In genomic region chr21:21973806-21974205, GRCh38 we compare ENCODE assay signal across 28 cellular contexts.
A peak's percentile ranks its signal among the peaks of the same experiment; 100 is the strongest.
DNase-seq lines count a peak whose midpoint lies in the region; ATAC-seq and TF ChIP-seq lines count a peak whose summit lies in the region.
"Had no signal": no experiment of that assay in that cellular context is flagged by ENCODE, and none has a peak within 500 bp of the region (broad histone marks: within the 10 kb centered on the region; RNA-seq: fewer than 3 reads in every experiment).

No MANE protein-coding gene starts in this region.

- H3K27ac ChIP-seq in right lobe of liver, result no peak overlapping the region
- H3K27ac ChIP-seq: adrenal gland, BLaER1, body of pancreas, heart right ventricle, lower lobe of right lung, SJCRH30, stomach, tibial artery had no signal

- no peaks in the 10 kb centered on the region for H3K36me3 ChIP-seq in right lobe of liver
- H3K36me3 ChIP-seq: adrenal gland, BLaER1, heart right ventricle, lower lobe of right lung, SJCRH30, stomach, tibial artery had no signal

- TF ChIP-seq POLR2A in right lobe of liver (IDR thresholded peaks at IDR 0.05), result no peak

- in situ Hi-C loops in astrocyte of the spinal cord (cut with HindIII; ENCODE audit: low sequenced_read_pairs), result no loop called here

- intact Hi-C loops in right lobe of liver (cut with DNase I), result no loop called here

- no peaks in the 10 kb centered on the region for H3K9me3 ChIP-seq in right lobe of liver
- H3K9me3 ChIP-seq: adrenal gland, BLaER1, body of pancreas, lower lobe of right lung, SJCRH30, tibial artery had no signal

- H3K27me3 ChIP-seq in right lobe of liver, result no peaks in the 10 kb centered on the region
- H3K27me3 ChIP-seq: adrenal gland, BLaER1, body of pancreas, heart right ventricle, SJCRH30, stomach, tibial artery had no signal

- peak; percentile 16 for TF ChIP-seq CTCF in astrocyte of the spinal cord (IDR thresholded peaks at IDR 0.05; ENCODE audit: low read depth, low read length)
- no peak for TF ChIP-seq CTCF in right lobe of liver (IDR thresholded peaks at IDR 0.05)

- WGBS in right lobe of liver (ENCODE audit: insufficient coverage, low coverage, low lambda C conversion rate, missing lambda C conversion rate), result 65% methylated on average over 5 of the region's 5 CpGs

- no peak for ATAC-seq in right lobe of liver
- ATAC-seq in HG03354 (IDR thresholded peaks at IDR 0.05; ENCODE audit: poor library complexity, severe bottlenecking, unreplicated experiment), result no peak
- ATAC-seq: activated T-helper 17 cell treated with anti-CD3 and anti-CD28 coated beads, Interleukin-2, amount 50 U/mL, for 72 hours; body of pancreas; heart right ventricle; K562; lower lobe of right lung had no signal

- H3K4me3 ChIP-seq in astrocyte of the spinal cord (ENCODE audit: low read depth, low read length), result no peak overlapping the region
- no peak overlapping the region for H3K4me3 ChIP-seq in right lobe of liver
- H3K4me3 ChIP-seq: adrenal gland, BLaER1, body of pancreas, heart right ventricle, K562, lower lobe of right lung, SJCRH30, stomach, tibial artery had no signal

- H3K4me1 ChIP-seq in right lobe of liver, result no peaks in the 10 kb centered on the region
- H3K4me1 ChIP-seq: adrenal gland, BLaER1, body of pancreas, heart right ventricle, lower lobe of right lung, SJCRH30, stomach, tibial artery had no signal

- DNase-seq in M059J (ENCODE audit: low read depth) (peak; percentile 39), astrocyte of the spinal cord (ENCODE audit: low read depth, low spot score) (peak; percentile 1), myocyte (ENCODE audit: low read depth) (peak; percentile 19), NCI-H526 (lab: John Stamatoyannopoulos, UW) (no peak), right lobe of liver (no peak), COLO829 (ENCODE audit: low spot score) (no peak)
- DNase-seq: activated CD4-positive, alpha-beta T cell treated with anti-CD3 and anti-CD28 coated beads for 48 hours; activated naive CD4-positive, alpha-beta T cell treated with anti-CD3 and anti-CD28 coated beads, Interleukin-2, amount 10 ng/mL, durations not matched to agents 7 days and 5 days; adrenal gland; body of pancreas; DMS153; foreskin melanocyte; heart right ventricle; lower lobe of right lung; NCI-H1417; NCI-H2029 treated with DMSO at 0.1 percent for 48 hours; NCI-H345; nucleus accumbens; RPMI8226; stimulated activated CD4-positive, alpha-beta T cell treated with anti-CD3 and anti-CD28 coated beads, Interleukin-4, amount 100 ng/mL, for 1 hour; stomach; SW 1271; tibial artery had no signal

Comparison
In these comparisons a context has a peak if more than half of its experiments do, and no peak if none do; other contexts are left out.
1. DNase-seq: peak in M059J (single experiment), astrocyte of the spinal cord (single experiment) and myocyte (single experiment); none in NCI-H526 (0 of 2), right lobe of liver (0 of 3) and COLO829 (single experiment).